ENCODE assay signal across 18 cellular contexts in genomic region chr10:67917683-67918082, GRCh38.
"Had no signal": no experiment of that assay in that cellular context is flagged by ENCODE, and none has a peak within 500 bp of the region (broad histone marks: within the 10 kb centered on the region; RNA-seq: fewer than 3 reads in every experiment).

No MANE protein-coding gene starts in this region.

- H3K27me3 Mint-ChIP-seq: natural killer cell treated with Interleukin-12 subunit alpha and Interleukin-12 subunit beta and Interleukin-15 and Interleukin-18, amount 100 ng/mL, for 72 hours; stimulated activated memory B cell treated with anti-CD40 and anti-IgM and Interleukin-4, amounts not matched to agents 10 μg/mL and 1 μg/mL and 100 μg/mL, for 72 hours; type B pancreatic cell had no signal

- DNase-seq: activated CD4-positive, alpha-beta T cell treated with anti-CD3 and anti-CD28 coated beads, Interleukin-2, amount 50 U/mL, for 1 hour; activated CD4-positive, CD25-positive, alpha-beta regulatory T cell treated with anti-CD3 and anti-CD28 coated beads, Interleukin-2, amount 50 U/mL, for 72 hours; activated CD8-positive, alpha-beta memory T cell treated with anti-CD3 and anti-CD28 coated beads, Interleukin-2, amount 50 U/mL, for 4 hours; foreskin keratinocyte; hypothalamus; islet precursor cell; lower lobe of right lung; sigmoid colon; stimulated activated CD4-positive, alpha-beta T cell treated with anti-CD3 and anti-CD28 coated beads, Interleukin-4, amount 100 ng/mL, for 24 hours; testis had no signal

- H3K79me2 ChIP-seq: parathyroid adenoma had no signal

- H3K9ac ChIP-seq: parathyroid adenoma had no signal

- H3K4me1 ChIP-seq: ascending aorta, foreskin keratinocyte, lower lobe of right lung, parathyroid adenoma, sigmoid colon, testis had no signal

- H3K27ac ChIP-seq: ascending aorta, coronary artery, foreskin keratinocyte, lower lobe of right lung, parathyroid adenoma, sigmoid colon, testis had no signal

- H3K9me3 ChIP-seq: ascending aorta, lower lobe of right lung, neutrophil, sigmoid colon, testis had no signal

- H3K27me3 ChIP-seq: ascending aorta, foreskin keratinocyte, neutrophil, sigmoid colon, testis had no signal

- H2AFZ ChIP-seq: parathyroid adenoma had no signal

- H3K9me3 Mint-ChIP-seq: activated T-helper 1 cell treated with anti-CD3 and anti-CD28 coated beads, Interleukin-12 subunit alpha, Interleukin-12 subunit beta, Interleukin-2, Interleukin-4 antibody, amounts not matched to agents 30 ng/mL and 10 ng/mL and 1 ng/mL, durations not matched to agents 14 hours and 24 hours and 36 hours; natural killer cell treated with Interleukin-12 subunit alpha and Interleukin-12 subunit beta and Interleukin-15 and Interleukin-18, amount 100 ng/mL, for 72 hours; stimulated activated memory B cell treated with anti-CD40 and anti-IgM and Interleukin-4, amounts not matched to agents 10 μg/mL and 1 μg/mL and 100 μg/mL, for 72 hours; type B pancreatic cell had no signal

- H3K4me3 ChIP-seq: ascending aorta, coronary artery, lower lobe of right lung, sigmoid colon, testis had no signal

- ATAC-seq: foreskin keratinocyte; lower lobe of right lung; natural killer cell treated with Interleukin-12 subunit alpha and Interleukin-12 subunit beta and Interleukin-15 and Interleukin-18, amount 100 ng/mL, for 72 hours; stimulated activated memory B cell treated with anti-CD40 and anti-IgM and Interleukin-4, amounts not matched to agents 10 μg/mL and 1 μg/mL and 100 μg/mL, for 72 hours had no signal

- H3K4me3 Mint-ChIP-seq: activated T-helper 1 cell treated with anti-CD3 and anti-CD28 coated beads, Interleukin-12 subunit alpha, Interleukin-12 subunit beta, Interleukin-2, Interleukin-4 antibody, amounts not matched to agents 30 ng/mL and 10 ng/mL and 1 ng/mL, durations not matched to agents 14 hours and 24 hours and 36 hours; natural killer cell treated with Interleukin-12 subunit alpha and Interleukin-12 subunit beta and Interleukin-15 and Interleukin-18, amount 100 ng/mL, for 72 hours; stimulated activated memory B cell treated with anti-CD40 and anti-IgM and Interleukin-4, amounts not matched to agents 10 μg/mL and 1 μg/mL and 100 μg/mL, for 72 hours; type B pancreatic cell had no signal

- H3K27ac Mint-ChIP-seq: activated T-helper 1 cell treated with anti-CD3 and anti-CD28 coated beads, Interleukin-12 subunit alpha, Interleukin-12 subunit beta, Interleukin-2, Interleukin-4 antibody, amounts not matched to agents 30 ng/mL and 10 ng/mL and 1 ng/mL, durations not matched to agents 14 hours and 24 hours and 36 hours; type B pancreatic cell had no signal
